Comparison of ENCODE assay signal across 19 cellular contexts in genomic region chr4:98573791-98574190, GRCh38.
DNase-seq lines count a peak whose midpoint lies in the region; ATAC-seq and TF ChIP-seq lines count a peak whose summit lies in the region.
"Had no signal": no experiment of that assay in that cellular context is flagged by ENCODE, and none has a peak within 500 bp of the region (broad histone marks: within the 10 kb centered on the region; RNA-seq: fewer than 3 reads in every experiment).

No MANE protein-coding gene starts in this region.

- H3K14ac ChIP-seq in mesenchymal stem cell (ENCODE audit: low read length in 2 of 2): no peak overlapping the region

- H3K18ac ChIP-seq in mesenchymal stem cell (ENCODE audit: low read depth in 1 of 2, low read length in 2 of 2): no peak overlapping the region

- peak overlapping the region; percentile 35 for H3K27ac ChIP-seq in mesenchymal stem cell (ENCODE audit: low read length, poor library complexity, severe bottlenecking)

- H2BK5ac ChIP-seq in mesenchymal stem cell (ENCODE audit: low read depth, low read length, poor library complexity, severe bottlenecking): no peak overlapping the region

- H3K36me3 ChIP-seq in mesenchymal stem cell (ENCODE audit: control insufficient read depth in 1 of 2, insufficient read depth in 2 of 2, low read depth in 1 of 2, low read length in 2 of 2): peaks cover 2 to 16% of the 10 kb centered on the region in 2 experiments

- H3K27me3 ChIP-seq in mesenchymal stem cell (ENCODE audit: control insufficient read depth in 1 of 2, insufficient read depth in 1 of 2, low read length in 2 of 2): no peaks in the 10 kb centered on the region
- H3K27me3 ChIP-seq: hepatocyte had no signal

- no peak overlapping the region for H3K4me2 ChIP-seq in mesenchymal stem cell (ENCODE audit: low read length, poor library complexity, severe bottlenecking)
- H3K4me2 ChIP-seq: GM23338, hepatocyte had no signal

- H3K9me3 ChIP-seq in mesenchymal stem cell (ENCODE audit: control insufficient read depth, low read length): no peaks in the 10 kb centered on the region
- H3K9me3 ChIP-seq: Caco-2 had no signal

- CTCF ChIA-PET in Calu3 (lab: Charles Lee): no interaction called here

- H3K23ac ChIP-seq in mesenchymal stem cell (ENCODE audit: low read length in 2 of 2): no peak overlapping the region

- H3K4me1 Mint-ChIP-seq in Calu3 (ENCODE audit: low read depth, unreplicated experiment) (peaks cover 24% of the 10 kb centered on the region), chondrocyte (ENCODE audit: low read depth) (peaks cover 63% of the 10 kb centered on the region)

- H3K27me3 Mint-ChIP-seq in Calu3 (ENCODE audit: unreplicated experiment) (no peaks in the 10 kb centered on the region), chondrocyte (ENCODE audit: low read depth) (no peaks in the 10 kb centered on the region)

- peak; percentile 36 for DNase-seq in Calu3
- peak; percentile 29 for DNase-seq in NCI-H1417 treated with DMSO at 0.1 percent for 48 hours (lab: John Stamatoyannopoulos, UW)
- DNase-seq in chondrocyte (ENCODE audit: low spot score): no peak
- DNase-seq in mesenchymal stem cell: no peak
- DNase-seq in NCI-H2107 treated with DMSO at 0.1 percent for 48 hours (lab: John Stamatoyannopoulos, UW; ENCODE audit: unreplicated experiment): no peak
- DNase-seq in stimulated activated CD8-positive, alpha-beta memory T cell treated with anti-CD3 and anti-CD28 coated beads, Interleukin-4, amount 100 ng/mL, for 48 hours: no peak
- no peak for DNase-seq in D341Med (ENCODE audit: low spot score)
- DNase-seq: Caco-2; caudate nucleus; kidney; MM.1S; NCI-H187 treated with DMSO at 0.1 percent for 48 hours; occipital lobe; RPMI8226; stimulated activated CD4-positive, alpha-beta T cell treated with anti-CD3 and anti-CD28 coated beads, Interleukin-1b, Interleukin-23, amount 100 ng/mL, for 48 hours; substantia nigra had no signal

- H4K8ac ChIP-seq in mesenchymal stem cell (ENCODE audit: low read length): no peak overlapping the region

- no peak overlapping the region for H3K4ac ChIP-seq in mesenchymal stem cell (ENCODE audit: low read depth in 1 of 2, low read length in 2 of 2)

- H3K9ac ChIP-seq in mesenchymal stem cell (ENCODE audit: low read length): no peak overlapping the region

- TF ChIP-seq CTCF in Calu3 (IDR thresholded peaks at IDR 0.05; ENCODE audit: unreplicated experiment) (no peak), chondrocyte (IDR thresholded peaks at IDR 0.05) (no peak)

- H3K79me1 ChIP-seq in mesenchymal stem cell (replicated peaks; ENCODE audit: low read length, poor library complexity, severe bottlenecking): peaks cover 29% of the 10 kb centered on the region

- BruUV-seq in Calu3 (replicated peaks; lab: Mats Ljungman, UMichigan): no TSS peak

- H3K9me3 Mint-ChIP-seq in Calu3 (ENCODE audit: low read depth, unreplicated experiment) (no peaks in the 10 kb centered on the region), chondrocyte (ENCODE audit: low read depth) (no peaks in the 10 kb centered on the region)
- H3K9me3 Mint-ChIP-seq: GM23338 had no signal

- no peak overlapping the region for H4K91ac ChIP-seq in mesenchymal stem cell (ENCODE audit: low read length)

- H2BK120ac ChIP-seq in mesenchymal stem cell (ENCODE audit: low read depth, low read length): no peak overlapping the region

- H2BK15ac ChIP-seq in mesenchymal stem cell (ENCODE audit: low read depth, poor library complexity, severe bottlenecking): no peak overlapping the region

- H3K4me3 Mint-ChIP-seq in Calu3 (ENCODE audit: low read depth, unreplicated experiment): peak overlapping the region; percentile 14
- no peak overlapping the region for H3K4me3 Mint-ChIP-seq in chondrocyte (ENCODE audit: unreplicated experiment)
- H3K4me3 Mint-ChIP-seq: GM23338 had no signal

- no peak overlapping the region for H2AFZ ChIP-seq in mesenchymal stem cell (ENCODE audit: low read depth, low read length)
- H2AFZ ChIP-seq: GM23338, hepatocyte had no signal

- no peak overlapping the region for H3K27ac Mint-ChIP-seq in Calu3 (ENCODE audit: unreplicated experiment)
- H3K27ac Mint-ChIP-seq in chondrocyte (ENCODE audit: unreplicated experiment): peak overlapping the region; percentile 87

- no peaks in the 10 kb centered on the region for H3K36me3 Mint-ChIP-seq in Calu3 (ENCODE audit: insufficient read depth, unreplicated experiment)
- peaks cover 1% of the 10 kb centered on the region for H3K36me3 Mint-ChIP-seq in chondrocyte (ENCODE audit: low read depth)

- 79% methylated on average over 2 of the region's 2 CpGs for WGBS in mesenchymal stem cell

- H2BK12ac ChIP-seq in mesenchymal stem cell (ENCODE audit: low read length in 2 of 2): no peak overlapping the region

- no peak overlapping the region for H3K4me3 ChIP-seq in mesenchymal stem cell (ENCODE audit: insufficient read depth in 1 of 2, low read depth in 1 of 2, low read length in 2 of 2)
- H3K4me3 ChIP-seq: GM23338, hepatocyte had no signal

- peaks cover 11% of the 10 kb centered on the region for H3K4me1 ChIP-seq in mesenchymal stem cell (ENCODE audit: control insufficient read depth, insufficient read depth, low read depth, low read length)
- H3K4me1 ChIP-seq: Caco-2 had no signal

- ATAC-seq in GM18498 (IDR thresholded peaks at IDR 0.05; ENCODE audit: unreplicated experiment): no peak
- ATAC-seq: GM23338 had no signal

- intact Hi-C loops in Calu3 (cut with micrococcal nuclease; ENCODE audit: unreplicated experiment): loop anchor here (5.0 kb wide), 1 partner anchor 89 kb away; no protein-coding TSS in a partner anchor

- H2AK5ac ChIP-seq in mesenchymal stem cell (ENCODE audit: low read length, severe bottlenecking): no peak overlapping the region

Comparison
In these comparisons a context has a peak if more than half of its experiments do, and no peak if none do; other contexts are left out.
1. DNase-seq: peak in Calu3 (single experiment) and NCI-H1417 treated with DMSO at 0.1 percent for 48 hours (single experiment); none in chondrocyte (single experiment), mesenchymal stem cell (single experiment), NCI-H2107 treated with DMSO at 0.1 percent for 48 hours (single experiment), stimulated activated CD8-positive, alpha-beta memory T cell treated with anti-CD3 and anti-CD28 coated beads, Interleukin-4, amount 100 ng/mL, for 48 hours (single experiment) and D341Med (single experiment).